In the genomic region with DNA sequence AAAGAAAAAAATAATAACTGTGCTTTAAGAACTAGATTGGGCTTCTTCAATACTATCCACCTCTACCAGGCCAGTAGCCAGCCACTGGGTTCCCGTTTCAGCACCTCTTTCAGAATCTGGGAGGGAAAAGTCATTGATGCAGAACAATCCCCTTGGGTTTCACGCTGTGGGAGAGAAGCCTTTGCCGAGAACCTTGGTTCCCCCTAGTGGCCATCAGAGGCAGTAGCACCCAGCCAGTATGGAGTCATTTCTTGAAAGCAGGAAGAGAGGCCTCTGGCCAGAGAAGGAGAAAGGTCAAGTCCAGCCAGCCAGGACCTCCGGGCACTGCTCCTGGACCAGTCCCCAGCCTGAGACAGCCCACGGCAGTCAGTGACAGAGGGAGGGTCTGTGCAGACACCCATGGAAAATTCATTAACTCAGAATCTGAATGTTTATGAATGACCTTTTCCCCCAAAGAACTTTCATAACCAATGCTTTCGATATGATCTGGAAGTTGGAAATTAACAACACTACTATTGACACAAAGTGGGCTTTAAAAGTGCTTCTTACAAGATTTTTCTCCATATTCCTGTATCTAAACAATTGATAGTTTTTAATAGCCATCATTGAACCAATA, we compare ENCODE assay signal across 8 cellular contexts. TPM values are rescaled to one million over a fixed set of nuclear protein-coding genes. Genes with fewer than 3 reads are reported as not detected.
DNase-seq lines count a peak whose midpoint lies in the region; ATAC-seq, FAIRE-seq and TF ChIP-seq lines count a peak whose summit lies in the region.

No MANE protein-coding gene starts in this region.

- BruUV-seq in endothelial cell of umbilical vein (replicated peaks; lab: Mats Ljungman, UMichigan) = no TSS peak

- H3K27ac ChIP-seq in endothelial cell of umbilical vein (ENCODE audit: insufficient read depth, low read depth, low read length) = no peak overlapping the region

- no peaks in the 10 kb centered on the region for H3K36me3 ChIP-seq in endothelial cell of umbilical vein (ENCODE audit: control insufficient read depth in 2 of 2, extremely low read depth in 1 of 2, insufficient read depth in 2 of 2, low read length in 2 of 2)

- no peak overlapping the region for H3K4me3 ChIP-seq in endothelial cell of umbilical vein (replicated peaks in 1 of 3; ENCODE audit: insufficient read depth in 1 of 3, low read depth in 1 of 3, low read length in 3 of 3)

- no peak for TF ChIP-seq POLR2A in endothelial cell of umbilical vein (IDR thresholded peaks at IDR 0.05; ENCODE audit: low read depth, low read length)

- no peaks in the 10 kb centered on the region for H3K4me1 ChIP-seq in endothelial cell of umbilical vein (ENCODE audit: control insufficient read depth, extremely low read depth, insufficient read depth, low read length)

- H4K20me1 ChIP-seq in endothelial cell of umbilical vein (replicated peaks; ENCODE audit: control insufficient read depth, extremely low read depth, insufficient read depth, low read length) = no peaks in the 10 kb centered on the region

- H3K9ac ChIP-seq in endothelial cell of umbilical vein (replicated peaks; ENCODE audit: extremely low read depth, insufficient read depth, low read length) = no peak overlapping the region

- POLR2A ChIA-PET in endothelial cell of umbilical vein (lab: Charles Lee) = no interaction called here

- H3K27me3 ChIP-seq in endothelial cell of umbilical vein (ENCODE audit: control insufficient read depth in 2 of 2, insufficient read depth in 2 of 2, low read length in 2 of 2) = no peaks in the 10 kb centered on the region

- no peak overlapping the region for H3K4me3 Mint-ChIP-seq in stimulated activated effector memory CD8-positive, alpha-beta T cell treated with anti-CD3 and anti-CD28 coated beads, Interleukin-12 subunit alpha, Interleukin-12 subunit beta, amount 100 ng/mL, for 72 hours

- no peaks in the 10 kb centered on the region for H3K9me1 ChIP-seq in endothelial cell of umbilical vein (replicated peaks; ENCODE audit: control insufficient read depth, extremely low read depth, insufficient read depth, low read length)

- peak; percentile 73 for DNase-seq in COLO829 (ENCODE audit: low spot score)
- DNase-seq in NCI-H82 treated with DMSO at 0.1 percent for 48 hours (lab: John Stamatoyannopoulos, UW; ENCODE audit: unreplicated experiment) = peak; percentile 62
- DNase-seq in activated CD8-positive, alpha-beta memory T cell treated with anti-CD3 and anti-CD28 coated beads for 24 hours = peak; percentile 71
- DNase-seq in endothelial cell of umbilical vein (ENCODE audit: low read depth, low spot score) = peak; percentile 73
- peak; percentile 76 for DNase-seq in mucosa of gallbladder (ENCODE audit: low spot score)
- peak; percentile 46 to 76 for DNase-seq in stimulated activated effector memory CD8-positive, alpha-beta T cell treated with anti-CD3 and anti-CD28 coated beads, Interleukin-12 subunit alpha, Interleukin-12 subunit beta, amount 100 ng/mL, for 72 hours (ENCODE audit: low spot score in 2 of 2)

- peaks cover 6% of the 10 kb centered on the region for H3K4me1 Mint-ChIP-seq in stimulated activated effector memory CD8-positive, alpha-beta T cell treated with anti-CD3 and anti-CD28 coated beads, Interleukin-12 subunit alpha, Interleukin-12 subunit beta, amount 100 ng/mL, for 72 hours

- FAIRE-seq in endothelial cell of umbilical vein (lab: Jason Lieb, UNC) = peak; percentile 83

- no peak overlapping the region for H3K27ac Mint-ChIP-seq in stimulated activated effector memory CD8-positive, alpha-beta T cell treated with anti-CD3 and anti-CD28 coated beads, Interleukin-12 subunit alpha, Interleukin-12 subunit beta, amount 100 ng/mL, for 72 hours

- H3K9me3 ChIP-seq in endothelial cell of umbilical vein (replicated peaks; ENCODE audit: control insufficient read depth, insufficient read depth, low read length) = no peaks in the 10 kb centered on the region

- dilution Hi-C loops in endothelial cell of umbilical vein (cut with MboI; ENCODE audit: extremely low pct_ligation_motif_present, low sequenced_read_pairs) = no loop called here

- no peaks in the 10 kb centered on the region for H3K9me3 Mint-ChIP-seq in stimulated activated effector memory CD8-positive, alpha-beta T cell treated with anti-CD3 and anti-CD28 coated beads, Interleukin-12 subunit alpha, Interleukin-12 subunit beta, amount 100 ng/mL, for 72 hours

- H3K4me2 ChIP-seq in endothelial cell of umbilical vein (ENCODE audit: insufficient read depth, low read length) = no peak overlapping the region

- H3K79me2 ChIP-seq in endothelial cell of umbilical vein (ENCODE audit: control insufficient read depth, insufficient read depth, low read length) = no peaks in the 10 kb centered on the region

- intact Hi-C loops in endothelial cell of umbilical vein (cut with micrococcal nuclease) = loop anchor here (1.0 kb wide), 1 partner anchor 39 kb away; no protein-coding TSS in a partner anchor

- no peak overlapping the region for H2AFZ ChIP-seq in endothelial cell of umbilical vein (ENCODE audit: low read depth, low read length)

- ATAC-seq in GM19455 (IDR thresholded peaks at IDR 0.05; ENCODE audit: unreplicated experiment) (peak; percentile 85), HG03520 (IDR thresholded peaks at IDR 0.05; ENCODE audit: unreplicated experiment) (peak; percentile 97)
- peak; percentile 70 for ATAC-seq in stimulated activated effector memory CD8-positive, alpha-beta T cell treated with anti-CD3 and anti-CD28 coated beads, Interleukin-12 subunit alpha, Interleukin-12 subunit beta, amount 100 ng/mL, for 72 hours

- CTCF ChIA-PET in endothelial cell of umbilical vein (lab: Charles Lee) = interaction anchor here (0.6 to 4.3 kb wide), 5 partner anchors 8 to 44 kb away, joined by 3 to 51 read pairs (median 7); no protein-coding TSS in a partner anchor

- H3K36me3 Mint-ChIP-seq in stimulated activated effector memory CD8-positive, alpha-beta T cell treated with anti-CD3 and anti-CD28 coated beads, Interleukin-12 subunit alpha, Interleukin-12 subunit beta, amount 100 ng/mL, for 72 hours = no peaks in the 10 kb centered on the region

- TF ChIP-seq CTCF in endothelial cell of umbilical vein (IDR thresholded peaks at IDR 0.05; ENCODE audit: extremely low read depth in 1 of 2, insufficient read depth in 1 of 2, low read depth in 1 of 2, low read length in 2 of 2) = peak; percentile 93 to 96

TF ChIP-seq in endothelial cell of umbilical vein, 7 proteins besides CTCF, POLR2A, EP300 and RAD21:
- TF ChIP-seq EZH2 (IDR thresholded peaks at IDR 0.05; ENCODE audit: borderline replicate concordance, low read depth, low read length, severe bottlenecking) = no peak
- TF ChIP-seq FOS (IDR thresholded peaks at IDR 0.05; ENCODE audit: borderline replicate concordance, insufficient read depth, low read length) = no peak
- TF ChIP-seq JUN (IDR thresholded peaks at IDR 0.05; ENCODE audit: borderline replicate concordance, insufficient read depth, insufficient read length, low read depth) = no peak

RNA-seq across cellular contexts. Expression of a gene that starts 51.2 kb away (rescaled TPM):
- total RNA-seq in endothelial cell of umbilical vein = 765 and 804 TPM in 2 replicates
- polyA plus RNA-seq in endothelial cell of umbilical vein = 815 and 836 TPM in 2 replicates
- 612 and 674 TPM in 2 replicates for polyA plus RNA-seq in endothelial cell of umbilical vein (2011; cell fraction: cytosol; rRNA removed)
- polyA plus RNA-seq in endothelial cell of umbilical vein (2011; cell fraction: nucleus; rRNA removed) = 968 and 1,022 TPM in 2 replicates
- 660 and 706 TPM in 2 replicates for polyA plus RNA-seq in endothelial cell of umbilical vein (2012)
- 1,106 and 1,227 TPM in 2 replicates for polyA minus RNA-seq in endothelial cell of umbilical vein
- polyA minus RNA-seq in endothelial cell of umbilical vein (2011; cell fraction: cytosol; rRNA and poly(A)+ RNA removed) = 1.3 TPM
- 678 and 739 TPM in 2 replicates for polyA minus RNA-seq in endothelial cell of umbilical vein (2011; cell fraction: nucleus; rRNA and poly(A)+ RNA removed)
- total RNA-seq in mucosa of gallbladder = 23.0 TPM

Comparison
In these comparisons a context has a peak if more than half of its experiments do, and no peak if none do; other contexts are left out.
1. RNA of a gene that starts 51.2 kb away (total RNA-seq): 765 to 804 TPM in endothelial cell of umbilical vein; 23.0 TPM in mucosa of gallbladder (single experiment); every median in the first group is over 10 times any median in the second.
2. Peak in every context shown above with its lines, with median percentiles within 50 percentile points of each other: DNase-seq and ATAC-seq.